30 cellular contexts compared by ENCODE assay signal in genomic region chr15:63709365-63709764, GRCh38.
"Had no signal": no experiment of that assay in that cellular context is flagged by ENCODE, and none has a peak within 500 bp of the region (broad histone marks: within the 10 kb centered on the region; RNA-seq: fewer than 3 reads in every experiment).

No MANE protein-coding gene starts in this region.

- H3K4me1 ChIP-seq: foreskin keratinocyte, gastroesophageal sphincter had no signal

- H3K4me1 Mint-ChIP-seq: endodermal cell had no signal

- H3K27ac Mint-ChIP-seq: endodermal cell; naive B cell; natural killer cell treated with Interleukin-12 subunit alpha and Interleukin-12 subunit beta and Interleukin-15 and Interleukin-18, amount 100 ng/mL, for 72 hours; progenitor cell of endocrine pancreas; stimulated activated effector memory CD8-positive, alpha-beta T cell treated with anti-CD3 and anti-CD28 coated beads, Interleukin-12 subunit alpha, Interleukin-12 subunit beta, amount 100 ng/mL, for 72 hours had no signal

- DNase-seq: cerebellar nuclear complex; cortex of kidney; endodermal cell; foreskin keratinocyte; heart left ventricle; kidney glomerular epithelial cell; left colon; left ventricle myocardium superior; naive B cell; pancreas; stimulated activated CD4-positive, alpha-beta T cell treated with anti-CD3 and anti-CD28 coated beads, Interleukin-12 subunit alpha, Interleukin-12 subunit beta, amount 100 ng/mL, for 4 hours; stimulated activated CD4-positive, alpha-beta T cell treated with anti-CD3 and anti-CD28 coated beads, Interleukin-1b, Interleukin-23, amount 100 ng/mL, for 48 hours; stimulated activated CD4-positive, alpha-beta T cell treated with anti-CD3 and anti-CD28 coated beads, Interleukin-4, amount 100 ng/mL, for 24 hours; stimulated activated naive CD4-positive, alpha-beta T cell treated with Interleukin-2 at 50 U/mL for 16 hours; stomach; thyroid gland; trophoblast cell had no signal

- H3K27me3 ChIP-seq: foreskin keratinocyte, gastroesophageal sphincter, heart left ventricle, hepatocyte, neutrophil, pancreas, stomach, thyroid gland had no signal

- H3K9me3 Mint-ChIP-seq: endodermal cell; memory B cell; natural killer cell treated with Interleukin-12 subunit alpha and Interleukin-12 subunit beta and Interleukin-15 and Interleukin-18, amount 100 ng/mL, for 72 hours; neural crest cell; stimulated activated effector memory CD8-positive, alpha-beta T cell treated with anti-CD3 and anti-CD28 coated beads, Interleukin-12 subunit alpha, Interleukin-12 subunit beta, amount 100 ng/mL, for 72 hours had no signal

- H3K27me3 Mint-ChIP-seq: memory B cell; naive B cell; natural killer cell treated with Interleukin-12 subunit alpha and Interleukin-12 subunit beta and Interleukin-15 and Interleukin-18, amount 100 ng/mL, for 72 hours; progenitor cell of endocrine pancreas had no signal

- FAIRE-seq: pancreas had no signal

- H3K4me3 ChIP-seq: gastroesophageal sphincter, heart left ventricle, hepatocyte, lung, pancreas, smooth muscle cell, stomach, thyroid gland had no signal

- H3K27ac ChIP-seq: epithelial cell of prostate, foreskin keratinocyte, gastroesophageal sphincter, hepatocyte, pancreas, stomach had no signal

- ATAC-seq: esophagus mucosa; foreskin keratinocyte; gastroesophageal sphincter; heart left ventricle; left colon; left ventricle myocardium superior; natural killer cell treated with Interleukin-12 subunit alpha and Interleukin-12 subunit beta and Interleukin-15 and Interleukin-18, amount 100 ng/mL, for 72 hours; pancreas; sciatic nerve; stimulated activated effector memory CD8-positive, alpha-beta T cell treated with anti-CD3 and anti-CD28 coated beads, Interleukin-12 subunit alpha, Interleukin-12 subunit beta, amount 100 ng/mL, for 72 hours had no signal

- H3K9me3 ChIP-seq: gastroesophageal sphincter, heart left ventricle, neutrophil, pancreas, stomach, thyroid gland had no signal

- H3K4me3 Mint-ChIP-seq: endodermal cell; memory B cell; naive B cell; neural crest cell; stimulated activated effector memory CD8-positive, alpha-beta T cell treated with anti-CD3 and anti-CD28 coated beads, Interleukin-12 subunit alpha, Interleukin-12 subunit beta, amount 100 ng/mL, for 72 hours had no signal
